Comparison of ENCODE assay signal across 9 cellular contexts in genomic region chr14:104001003-104001402, GRCh38. TPM values are rescaled to one million over a fixed set of nuclear protein-coding genes. Genes with fewer than 3 reads are reported as not detected.
DNase-seq lines count a peak whose midpoint lies in the region; ATAC-seq, FAIRE-seq and TF ChIP-seq lines count a peak whose summit lies in the region.
"Had no signal": no experiment of that assay in that cellular context is flagged by ENCODE, and none has a peak within 500 bp of the region (broad histone marks: within the 10 kb centered on the region; RNA-seq: fewer than 3 reads in every experiment).

No MANE protein-coding gene starts in this region.

- no peaks in the 10 kb centered on the region for H3K9me3 Mint-ChIP-seq in activated CD8-positive, alpha-beta T cell treated with anti-CD3 and anti-CD28 coated beads for 36 hours
- H3K9me3 Mint-ChIP-seq: T-cell had no signal

- CTCF ChIA-PET in activated CD8-positive, alpha-beta T cell treated with anti-CD3 and anti-CD28 coated beads for 36 hours (lab: Charles Lee): interaction anchor here (0.9 to 3.3 kb wide), 2 partner anchors 16 to 192 kb away, joined by 4 to 18 read pairs; no protein-coding TSS in a partner anchor

- POLR2A ChIA-PET in activated CD8-positive, alpha-beta T cell treated with anti-CD3 and anti-CD28 coated beads for 36 hours (lab: Charles Lee): no interaction called here

- peak; percentile 25 for TF ChIP-seq CTCF in D721Med (IDR thresholded peaks at IDR 0.05; ENCODE audit: insufficient read depth, missing control alignments)
- peak; percentile 30 for TF ChIP-seq CTCF in activated CD8-positive, alpha-beta T cell treated with anti-CD3 and anti-CD28 coated beads for 36 hours (IDR thresholded peaks at IDR 0.05)

- intact Hi-C loops in activated CD8-positive, alpha-beta T cell treated with anti-CD3 and anti-CD28 coated beads for 36 hours (cut with micrococcal nuclease): no loop called here

- H3K36me3 Mint-ChIP-seq in activated CD8-positive, alpha-beta T cell treated with anti-CD3 and anti-CD28 coated beads for 36 hours (ENCODE audit: low read depth): no peaks in the 10 kb centered on the region
- H3K36me3 Mint-ChIP-seq: T-cell had no signal

- no peak for DNase-seq in D721Med (ENCODE audit: insufficient read length, low spot score)
- DNase-seq in HT-29 (ENCODE audit: low spot score): peak; percentile 12
- DNase-seq in activated CD8-positive, alpha-beta T cell treated with anti-CD3 and anti-CD28 coated beads for 36 hours: peak; percentile 43
- DNase-seq in islet precursor cell: peak; percentile 64
- DNase-seq in LoVo (ENCODE audit: low spot score): no peak
- no peak for DNase-seq in foreskin melanocyte

- FAIRE-seq in D721Med (lab: Jason Lieb, UNC): no peak

- H3K4me1 Mint-ChIP-seq in activated CD8-positive, alpha-beta T cell treated with anti-CD3 and anti-CD28 coated beads for 36 hours (ENCODE audit: low read depth): no peaks in the 10 kb centered on the region
- H3K4me1 Mint-ChIP-seq: T-cell had no signal

- peak; percentile 72 for ATAC-seq in activated CD8-positive, alpha-beta T cell treated with anti-CD3 and anti-CD28 coated beads for 36 hours
- no peak for ATAC-seq in GM21619 (IDR thresholded peaks at IDR 0.05; ENCODE audit: unreplicated experiment)
- ATAC-seq in HG03432 (IDR thresholded peaks at IDR 0.05; ENCODE audit: unreplicated experiment): no peak

- H3K27ac Mint-ChIP-seq in activated CD8-positive, alpha-beta T cell treated with anti-CD3 and anti-CD28 coated beads for 36 hours: no peak overlapping the region
- H3K27ac Mint-ChIP-seq: T-cell had no signal

- peaks cover 4% of the 10 kb centered on the region for H3K27me3 Mint-ChIP-seq in activated CD8-positive, alpha-beta T cell treated with anti-CD3 and anti-CD28 coated beads for 36 hours

- no peak overlapping the region for H3K4me3 Mint-ChIP-seq in activated CD8-positive, alpha-beta T cell treated with anti-CD3 and anti-CD28 coated beads for 36 hours
- H3K4me3 Mint-ChIP-seq: T-cell had no signal

RNA-seq across cellular contexts. Expression of gene RD3L, which starts 58.7 kb away (rescaled TPM):
- not detected in 2 replicates for total RNA-seq in HT-29 (2014; rRNA removed; shearing (Covaris generic))
- total RNA-seq in activated CD8-positive, alpha-beta T cell treated with anti-CD3 and anti-CD28 coated beads for 36 hours: not detected
- total RNA-seq: T-cell had no signal

Comparison
In these comparisons a context has a peak if more than half of its experiments do, and no peak if none do; other contexts are left out.
1. DNase-seq: peak in HT-29 (single experiment), activated CD8-positive, alpha-beta T cell treated with anti-CD3 and anti-CD28 coated beads for 36 hours (single experiment) and islet precursor cell (single experiment); none in D721Med (single experiment), LoVo (single experiment) and foreskin melanocyte (single experiment).